Comparison of ENCODE assay signal across 20 cellular contexts in the genomic region with DNA sequence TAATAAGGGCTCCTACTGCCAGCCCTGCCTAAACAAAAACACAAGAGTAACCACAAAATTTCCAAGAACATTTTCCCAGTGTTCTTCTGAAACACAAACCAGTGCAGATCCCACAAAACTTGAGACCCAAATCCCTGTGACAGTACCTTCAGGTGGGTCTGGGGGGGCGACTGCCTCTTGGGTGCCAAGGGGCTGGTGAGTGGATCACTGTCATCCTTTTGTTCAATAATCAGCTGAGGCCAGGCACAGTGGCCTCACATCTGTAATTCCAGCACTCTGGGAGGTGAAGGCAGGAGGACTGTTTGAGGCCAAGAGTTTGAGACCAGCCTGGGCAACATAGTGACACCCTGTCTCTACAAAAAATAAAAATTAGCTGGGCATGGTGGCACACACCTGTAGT.
DNase-seq lines count a peak whose midpoint lies in the region; ATAC-seq, FAIRE-seq and TF ChIP-seq lines count a peak whose summit lies in the region.
"Had no signal": no experiment of that assay in that cellular context is flagged by ENCODE, and none has a peak within 500 bp of the region (broad histone marks: within the 10 kb centered on the region; RNA-seq: fewer than 3 reads in every experiment).

No MANE protein-coding gene starts in this region.

- DNase-seq in activated effector memory CD4-positive, alpha-beta T cell treated with anti-CD3 and anti-CD28 coated beads, Interleukin-2, amount 50 U/mL, for 16 hours, result peak; percentile 21
- no peak for DNase-seq in activated effector memory CD4-positive, alpha-beta T cell treated with Interleukin-2 at 50 U/mL for 16 hours
- DNase-seq in osteocyte (ENCODE audit: extremely low spot score, unreplicated experiment) (no peak), suprapubic skin (ENCODE audit: low spot score in 2 of 2) (peak; percentile 10 to 69), RCC 7860 (ENCODE audit: low spot score) (no peak), cortex of kidney (lab: John Stamatoyannopoulos, UW) (no peak)
- DNase-seq: CD4-positive, alpha-beta memory T cell; DMS153; DMS79; GDM1; HCEC 1CT; HFFc6 had no signal

- H3K27me3 ChIP-seq in suprapubic skin, result no peaks in the 10 kb centered on the region
- H3K27me3 ChIP-seq: BLaER1 had no signal

- ATAC-seq in HG03565 (IDR thresholded peaks at IDR 0.05; ENCODE audit: unreplicated experiment), result no peak
- ATAC-seq: GM23338 had no signal

- peaks cover 73% of the 10 kb centered on the region for H3K4me1 Mint-ChIP-seq in osteocyte (ENCODE audit: unreplicated experiment)
- H3K4me1 Mint-ChIP-seq: CD14-positive monocyte had no signal

- no peaks in the 10 kb centered on the region for H3K36me3 ChIP-seq in suprapubic skin
- H3K36me3 ChIP-seq: BLaER1 had no signal

- no peak overlapping the region for H3K27ac ChIP-seq in suprapubic skin
- H3K27ac ChIP-seq: 22Rv1, BLaER1 had no signal

- peaks cover 5% of the 10 kb centered on the region for H3K4me1 ChIP-seq in suprapubic skin

- 60% methylated on average over 1 of the region's 1 CpG for WGBS in suprapubic skin

- H3K4me3 Mint-ChIP-seq in osteocyte (ENCODE audit: unreplicated experiment), result no peak overlapping the region
- H3K4me3 Mint-ChIP-seq: CD14-positive monocyte; CD4-positive, alpha-beta memory T cell; GM23338; HFFc6 had no signal

- no peak for TF ChIP-seq EP300 in suprapubic skin (IDR thresholded peaks at IDR 0.05)

- H3K9me3 ChIP-seq in suprapubic skin, result no peaks in the 10 kb centered on the region
- H3K9me3 ChIP-seq: BLaER1 had no signal

- peak overlapping the region; percentile 43 for H3K27ac Mint-ChIP-seq in osteocyte (ENCODE audit: unreplicated experiment)
- H3K27ac Mint-ChIP-seq: CD14-positive monocyte; CD4-positive, alpha-beta memory T cell; GM23338; HFFc6 had no signal

- H3K27me3 Mint-ChIP-seq in osteocyte (ENCODE audit: unreplicated experiment), result no peaks in the 10 kb centered on the region

- H3K36me3 Mint-ChIP-seq in osteocyte (ENCODE audit: unreplicated experiment), result no peaks in the 10 kb centered on the region
- H3K36me3 Mint-ChIP-seq: CD14-positive monocyte; CD4-positive, alpha-beta memory T cell had no signal

- H3K4me3 ChIP-seq in suprapubic skin, result no peak overlapping the region
- H3K4me3 ChIP-seq: BLaER1, GM23338 had no signal

- TF ChIP-seq CTCF in osteocyte (IDR thresholded peaks at IDR 0.05) (no peak), suprapubic skin (IDR thresholded peaks at IDR 0.05) (no peak)

- no peaks in the 10 kb centered on the region for H3K9me3 Mint-ChIP-seq in osteocyte (ENCODE audit: unreplicated experiment)
- H3K9me3 Mint-ChIP-seq: CD4-positive, alpha-beta memory T cell; GM23338; HFFc6 had no signal

- no peak for TF ChIP-seq POLR2A in suprapubic skin (IDR thresholded peaks at IDR 0.05)

- FAIRE-seq in RCC 7860 (lab: Jason Lieb, UNC), result no peak
- FAIRE-seq: GM12892, GM18507, H54 had no signal

Comparison
In these comparisons a context has a peak if more than half of its experiments do, and no peak if none do; other contexts are left out.
1. DNase-seq: peak in activated effector memory CD4-positive, alpha-beta T cell treated with anti-CD3 and anti-CD28 coated beads, Interleukin-2, amount 50 U/mL, for 16 hours (single experiment) and suprapubic skin (2 of 2); none in activated effector memory CD4-positive, alpha-beta T cell treated with Interleukin-2 at 50 U/mL for 16 hours (single experiment), osteocyte (single experiment), RCC 7860 (single experiment) and cortex of kidney (single experiment).